ENCODE assay signal across 31 cellular contexts in genomic region chr2:55627915-55628314, GRCh38.
"Had no signal": no experiment of that assay in that cellular context is flagged by ENCODE, and none has a peak within 500 bp of the region (broad histone marks: within the 10 kb centered on the region; RNA-seq: fewer than 3 reads in every experiment).

No MANE protein-coding gene starts in this region.

- H3K4me1 Mint-ChIP-seq: neural crest cell had no signal

- H2AFZ ChIP-seq: parathyroid adenoma had no signal

- H3K4me3 Mint-ChIP-seq: naive thymus-derived CD8-positive, alpha-beta T cell; natural killer cell treated with Interleukin-12 subunit alpha and Interleukin-12 subunit beta and Interleukin-15 and Interleukin-18, amount 100 ng/mL, for 72 hours; nephron progenitor cell; neural crest cell; stimulated activated memory B cell treated with anti-CD40 and anti-IgM and Interleukin-4, amounts not matched to agents 10 μg/mL and 1 μg/mL and 100 μg/mL, for 72 hours; stimulated activated naive CD8-positive, alpha-beta T cell treated with anti-CD3 and anti-CD28 coated beads, Interleukin-15, Interleukin-2, amounts not matched to agents 100 ng/mL and 50 ng/mL, for 24 hours had no signal

- H3K27me3 Mint-ChIP-seq: naive thymus-derived CD8-positive, alpha-beta T cell; natural killer cell treated with Interleukin-12 subunit alpha and Interleukin-12 subunit beta and Interleukin-15 and Interleukin-18, amount 100 ng/mL, for 72 hours; progenitor cell of endocrine pancreas; stimulated activated memory B cell treated with anti-CD40 and anti-IgM and Interleukin-4, amounts not matched to agents 10 μg/mL and 1 μg/mL and 100 μg/mL, for 72 hours; stimulated activated naive CD8-positive, alpha-beta T cell treated with anti-CD3 and anti-CD28 coated beads, Interleukin-15, Interleukin-2, amounts not matched to agents 100 ng/mL and 50 ng/mL, for 24 hours had no signal

- H3K36me3 Mint-ChIP-seq: natural killer cell treated with Interleukin-12 subunit alpha and Interleukin-12 subunit beta and Interleukin-15 and Interleukin-18, amount 100 ng/mL, for 72 hours had no signal

- H3K9ac ChIP-seq: parathyroid adenoma had no signal

- H3K9me3 Mint-ChIP-seq: naive thymus-derived CD8-positive, alpha-beta T cell; natural killer cell treated with Interleukin-12 subunit alpha and Interleukin-12 subunit beta and Interleukin-15 and Interleukin-18, amount 100 ng/mL, for 72 hours; nephron progenitor cell; neural crest cell; stimulated activated memory B cell treated with anti-CD40 and anti-IgM and Interleukin-4, amounts not matched to agents 10 μg/mL and 1 μg/mL and 100 μg/mL, for 72 hours; stimulated activated naive CD8-positive, alpha-beta T cell treated with anti-CD3 and anti-CD28 coated beads, Interleukin-15, Interleukin-2, amounts not matched to agents 100 ng/mL and 50 ng/mL, for 24 hours had no signal

- H3K36me3 ChIP-seq: ovary, thoracic aorta, vagina had no signal

- H3K4me2 ChIP-seq: smooth muscle cell had no signal

- DNase-seq: naive thymus-derived CD8-positive, alpha-beta T cell; nephron progenitor cell; occipital lobe; ovary; posterior cingulate gyrus; psoas muscle; right cardiac atrium; spleen; stimulated activated CD4-positive, alpha-beta T cell treated with anti-CD3 and anti-CD28 coated beads, Interleukin-12 subunit alpha, Interleukin-12 subunit beta, amount 100 ng/mL, for 4 hours; stimulated activated CD4-positive, alpha-beta T cell treated with anti-CD3 and anti-CD28 coated beads, Interleukin-1b, Interleukin-23, amount 100 ng/mL, for 48 hours; stimulated activated CD4-positive, alpha-beta T cell treated with anti-CD3 and anti-CD28 coated beads, Interleukin-4, amount 100 ng/mL, for 1 hour; stimulated activated CD4-positive, alpha-beta T cell treated with anti-CD3 and anti-CD28 coated beads, Interleukin-4, amount 100 ng/mL, for 4 hours; stimulated activated CD8-positive, alpha-beta memory T cell treated with anti-CD3 and anti-CD28 coated beads, Interleukin-4, amount 100 ng/mL, for 48 hours; stimulated activated naive CD4-positive, alpha-beta T cell treated with Interleukin-2 at 50 U/mL for 16 hours; stomach; thyroid gland; trophoblast cell; upper lobe of left lung had no signal

- H3K27me3 ChIP-seq: ovary, spleen, stomach, thyroid gland, tibial nerve, upper lobe of left lung, vagina had no signal

- H3K4me1 ChIP-seq: psoas muscle had no signal

- H3K27ac Mint-ChIP-seq: natural killer cell treated with Interleukin-12 subunit alpha and Interleukin-12 subunit beta and Interleukin-15 and Interleukin-18, amount 100 ng/mL, for 72 hours; nephron progenitor cell; progenitor cell of endocrine pancreas; stimulated activated memory B cell treated with anti-CD40 and anti-IgM and Interleukin-4, amounts not matched to agents 10 μg/mL and 1 μg/mL and 100 μg/mL, for 72 hours; stimulated activated naive CD8-positive, alpha-beta T cell treated with anti-CD3 and anti-CD28 coated beads, Interleukin-15, Interleukin-2, amounts not matched to agents 100 ng/mL and 50 ng/mL, for 24 hours had no signal

- H3K4me3 ChIP-seq: ovary, psoas muscle, skin epidermis, smooth muscle cell, spleen, stomach, thoracic aorta, thyroid gland, tibial nerve, upper lobe of left lung, vagina had no signal

- H3K27ac ChIP-seq: ovary, parathyroid adenoma, psoas muscle, skin epidermis, spleen, stomach, thoracic aorta, thyroid gland, tibial nerve, upper lobe of left lung, vagina had no signal

- H3K9me3 ChIP-seq: ovary, psoas muscle, spleen, stomach, thoracic aorta, thyroid gland, tibial nerve, upper lobe of left lung, vagina had no signal

- ATAC-seq: naive thymus-derived CD8-positive, alpha-beta T cell; natural killer cell treated with Interleukin-12 subunit alpha and Interleukin-12 subunit beta and Interleukin-15 and Interleukin-18, amount 100 ng/mL, for 72 hours; psoas muscle; right cardiac atrium; sciatic nerve; stimulated activated memory B cell treated with anti-CD40 and anti-IgM and Interleukin-4, amounts not matched to agents 10 μg/mL and 1 μg/mL and 100 μg/mL, for 72 hours had no signal

- FAIRE-seq: urothelium cell line had no signal
